Comparison of ENCODE assay signal across 1 cellular context in genomic region chr16:2981177-2981898, GRCh38.
TF ChIP-seq lines count a peak whose summit lies in the region.

No MANE protein-coding gene starts in this region.

TF ChIP-seq in K562, 482 proteins besides CTCF, POLR2A, EP300 and RAD21 (continued from another document and continues in another):
- TF ChIP-seq RNF219 (CRISPR knock-in tag; IDR thresholded peaks at IDR 0.05) (no peak), KLF13 (tag; IDR thresholded peaks at IDR 0.05; ENCODE audit: borderline replicate concordance, low read depth) (peak; percentile 70; the same call in 1 of the 2 replicates), TAF9B (IDR thresholded peaks at IDR 0.05; ENCODE audit: partially characterized antibody) (peak; percentile 59), NEUROD1 (IDR thresholded peaks at IDR 0.05; ENCODE audit: borderline replicate concordance, low read depth, low read length, partially characterized antibody) (peak; percentile 10), ZNF408 (CRISPR knock-in tag; IDR thresholded peaks at IDR 0.05; ENCODE audit: low read depth) (no peak), MNT (conservative IDR thresholded peaks at IDR 0.05) (peak in 1 of 2 experiments; percentile 34; a peak in 1 of 4 replicates), BCLAF1 (IDR thresholded peaks at IDR 0.05; ENCODE audit: borderline replicate concordance in 1 of 2, control insufficient read depth in 1 of 2, low read depth in 2 of 2, low read length in 1 of 2) (no peak), SOX6 (IDR thresholded peaks at IDR 0.05) (peak; percentile 65), MBD2 (IDR thresholded peaks at IDR 0.05; ENCODE audit: borderline replicate concordance, low read depth) (no peak), ZNF511 (CRISPR knock-in tag; IDR thresholded peaks at IDR 0.05) (no peak), CHD4 (IDR thresholded peaks at IDR 0.05; ENCODE audit: insufficient read depth, insufficient replicate concordance, low read depth, low read length, poor library complexity, severe bottlenecking) (peak; percentile 25), SREBF1 (IDR thresholded peaks at IDR 0.05; ENCODE audit: borderline replicate concordance, low read depth, low read length) (no peak), ZNF57 (CRISPR knock-in tag; IDR thresholded peaks at IDR 0.05) (no peak), SP1 (CRISPR knock-in tag; IDR thresholded peaks at IDR 0.05) (peak; percentile 7), DPF2 (IDR thresholded peaks at IDR 0.05) (peak; percentile 61), ZKSCAN8 (CRISPR knock-in tag; IDR thresholded peaks at IDR 0.05) (no peak), ZNF431 (CRISPR knock-in tag; IDR thresholded peaks at IDR 0.05) (0 out of 2 replicates have a peak, but pooled peaks have one; percentile 24), ATF1 (CRISPR knock-in tag; IDR thresholded peaks at IDR 0.05) (no peak), ATF1 (tag; IDR thresholded peaks at IDR 0.05) (peak; percentile 55; the same call in 1 of the 2 replicates), CBX3 (IDR thresholded peaks at IDR 0.05; ENCODE audit: borderline replicate concordance in 1 of 2, low read length in 2 of 2) (peak in 1 of 2 experiments; percentile 73; a peak in 1 of 3 replicates), E2F5 (CRISPR knock-in tag; IDR thresholded peaks at IDR 0.05) (no peak), NFE2L1 (tag; IDR thresholded peaks at IDR 0.05; ENCODE audit: borderline replicate concordance, low read depth) (no peak), ZNF766 (CRISPR knock-in tag; conservative IDR thresholded peaks at IDR 0.05) (peak; percentile 55; the same call in 1 of the 2 replicates), ZNF217 (CRISPR knock-in tag; IDR thresholded peaks at IDR 0.05) (no peak), GTF2A2 (tag; IDR thresholded peaks at IDR 0.05) (no peak), E4F1 (CRISPR knock-in tag; IDR thresholded peaks at IDR 0.05; ENCODE audit: borderline replicate concordance) (no peak), MED1 (CRISPR knock-in tag; IDR thresholded peaks at IDR 0.05; ENCODE audit: borderline replicate concordance) (no peak), ZNF146 (CRISPR knock-in tag; IDR thresholded peaks at IDR 0.05; ENCODE audit: unreplicated experiment) (no peak), BRF2 (IDR thresholded peaks at IDR 0.05; ENCODE audit: borderline replicate concordance, insufficient read depth, insufficient read length) (no peak), EZH2 (IDR thresholded peaks at IDR 0.05; ENCODE audit: borderline replicate concordance, low read depth, low read length) (no peak), SNAPC5 (CRISPR knock-in tag; IDR thresholded peaks at IDR 0.05) (no peak), GABPB1 (CRISPR knock-in tag; IDR thresholded peaks at IDR 0.05) (peak; percentile 72), USF2 (CRISPR knock-in tag; IDR thresholded peaks at IDR 0.05) (0 out of 2 replicates have a peak, but pooled peaks have one; percentile 9), ZNF79 (CRISPR knock-in tag; IDR thresholded peaks at IDR 0.05; ENCODE audit: low read depth) (no peak), ZNF311 (CRISPR knock-in tag; IDR thresholded peaks at IDR 0.05) (no peak), HDAC8 (tag; IDR thresholded peaks at IDR 0.05) (no peak), ZZZ3 (IDR thresholded peaks at IDR 0.05) (no peak), ZNF77 (CRISPR knock-in tag; IDR thresholded peaks at IDR 0.05) (no peak), JUNB (CRISPR knock-in tag; conservative IDR thresholded peaks at IDR 0.05) (no peak), ATF7 (IDR thresholded peaks at IDR 0.05) (0 out of 2 replicates have a peak, but pooled peaks have one; percentile 23), ARID4B (CRISPR knock-in tag; IDR thresholded peaks at IDR 0.05) (peak; percentile 25; the same call in 1 of the 2 replicates), CHD2 (IDR thresholded peaks at IDR 0.05; ENCODE audit: low read depth, low read length) (no peak), LCOR (CRISPR knock-in tag; IDR thresholded peaks at IDR 0.05) (no peak), ZNF764 (CRISPR knock-in tag; IDR thresholded peaks at IDR 0.05; ENCODE audit: low read depth) (no peak), ZNF785 (CRISPR knock-in tag; IDR thresholded peaks at IDR 0.05) (no peak), ETV1 (tag; conservative IDR thresholded peaks at IDR 0.05; ENCODE audit: low read depth) (peak; percentile 88), MAX (CRISPR knock-in tag; IDR thresholded peaks at IDR 0.05) (peak; percentile 23; the same call in 1 of the 2 replicates), ETV6 (IDR thresholded peaks at IDR 0.05; ENCODE audit: borderline replicate concordance in 1 of 2, low read depth in 2 of 2, low read length in 1 of 2) (no peak; a peak in 1 of 4 replicates), ETV6 (CRISPR knock-in tag; IDR thresholded peaks at IDR 0.05; ENCODE audit: borderline replicate concordance) (no peak)
